8 cellular contexts compared by ENCODE assay signal in the genomic region with DNA sequence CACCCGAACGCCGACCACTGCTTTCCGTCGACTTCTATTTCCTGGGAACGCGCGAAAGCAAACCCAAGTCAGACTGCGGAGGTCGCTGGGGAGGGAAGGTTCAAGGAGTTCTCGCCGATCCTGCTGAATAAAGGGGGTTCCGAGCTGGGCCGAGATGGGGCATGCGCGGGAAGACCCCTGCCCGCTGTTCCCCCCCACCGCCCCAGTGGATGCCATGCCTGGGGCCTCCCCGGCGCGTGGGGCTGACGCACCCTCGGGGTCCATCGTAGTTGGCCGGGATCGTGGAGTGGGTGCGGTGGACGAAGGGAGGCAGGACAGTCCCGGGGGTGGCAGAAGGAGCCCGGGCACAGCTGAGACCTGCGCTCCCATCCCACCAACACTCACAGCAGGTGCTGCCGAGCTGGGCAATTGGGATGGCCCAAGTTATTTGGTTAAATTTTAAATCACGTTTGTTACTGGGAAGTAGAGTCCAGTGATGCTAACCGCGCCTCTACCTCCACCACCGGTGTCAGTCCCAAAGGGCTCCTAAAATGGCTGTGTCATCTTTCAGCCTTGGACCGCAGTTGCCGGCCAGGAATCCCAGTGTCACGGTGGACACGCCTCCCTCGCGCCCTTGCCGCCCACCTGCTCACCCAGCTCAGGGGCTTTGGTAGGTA. TPM values are rescaled to one million over a fixed set of nuclear protein-coding genes. Genes with fewer than 3 reads are reported as not detected.
DNase-seq lines count a peak whose midpoint lies in the region; ATAC-seq and TF ChIP-seq lines count a peak whose summit lies in the region.

No MANE protein-coding gene starts in this region.

- H3K36me3 ChIP-seq in DOHH2 (ENCODE audit: control insufficient read depth, low read length) (no peaks in the 10 kb centered on the region), OCI-LY3 (replicated peaks; ENCODE audit: low read depth, low read length) (no peaks in the 10 kb centered on the region), neural cell (ENCODE audit: insufficient read depth, low read length) (no peaks in the 10 kb centered on the region)

- H3K9ac ChIP-seq in OCI-LY3 (ENCODE audit: low read length) (no peak overlapping the region), neural cell (ENCODE audit: low read length) (no peak overlapping the region)

- ATAC-seq in HG02840 (IDR thresholded peaks at IDR 0.05; ENCODE audit: low FRiP score, unreplicated experiment) (no peak), GM21619 (IDR thresholded peaks at IDR 0.05; ENCODE audit: unreplicated experiment) (no peak)

- DNase-seq in epithelial cell of proximal tubule (ENCODE audit: low read depth) (no peak), globus pallidus (ENCODE audit: low spot score) (no peak), DMS114 treated with DMSO at 0.1 percent for 48 hours (lab: John Stamatoyannopoulos, UW; ENCODE audit: unreplicated experiment) (no peak)

- no peak overlapping the region for H2AFZ ChIP-seq in OCI-LY3 (ENCODE audit: low read depth, low read length)
- no peak overlapping the region for H2AFZ ChIP-seq in neural cell (ENCODE audit: low read depth, low read length)

- no peaks in the 10 kb centered on the region for H3K9me2 ChIP-seq in DOHH2 (replicated peaks; ENCODE audit: control insufficient read depth, low read length)
- H3K9me2 ChIP-seq in neural cell (ENCODE audit: insufficient read depth, low read length), result no peaks in the 10 kb centered on the region

- no peak for TF ChIP-seq CTCF in DOHH2 (IDR thresholded peaks at IDR 0.05; ENCODE audit: low read depth, low read length, poor library complexity, severe bottlenecking)
- TF ChIP-seq CTCF in OCI-LY3 (IDR thresholded peaks at IDR 0.05; ENCODE audit: low read depth, low read length), result no peak
- no peak for TF ChIP-seq CTCF in epithelial cell of proximal tubule (conservative IDR thresholded peaks at IDR 0.05; ENCODE audit: low read depth, low read length)
- TF ChIP-seq CTCF in neural cell (IDR thresholded peaks at IDR 0.05; ENCODE audit: poor library complexity, severe bottlenecking), result no peak

- H3K4me2 ChIP-seq in DOHH2 (ENCODE audit: low read length) (peak overlapping the region; percentile 33), OCI-LY3 (ENCODE audit: low read length) (peak overlapping the region; percentile 66), neural cell (ENCODE audit: low read length) (no peak overlapping the region)

- H4K20me1 ChIP-seq in DOHH2 (ENCODE audit: control insufficient read depth, insufficient read depth, low read depth, low read length) (no peaks in the 10 kb centered on the region), OCI-LY3 (ENCODE audit: insufficient read depth, low read length) (no peaks in the 10 kb centered on the region), neural cell (ENCODE audit: insufficient read depth) (no peaks in the 10 kb centered on the region)

- H3K4me3 ChIP-seq in DOHH2 (ENCODE audit: low read length) (no peak overlapping the region), OCI-LY3 (ENCODE audit: low read length) (peak overlapping the region; percentile 67; the same call in 1 of the 2 replicates), epithelial cell of proximal tubule (ENCODE audit: low read depth, low read length) (peak overlapping the region; percentile 72), neural cell (ENCODE audit: low read length) (peak overlapping the region; percentile 60)

- no peak for TF ChIP-seq EP300 in neural cell (conservative IDR thresholded peaks at IDR 0.05; ENCODE audit: poor library complexity, severe bottlenecking)

- no peaks in the 10 kb centered on the region for H3F3A ChIP-seq in DOHH2 (ENCODE audit: control insufficient read depth, insufficient read depth)
- no peaks in the 10 kb centered on the region for H3F3A ChIP-seq in neural cell (ENCODE audit: insufficient read depth, low read length, poor library complexity, severe bottlenecking)

- no peak overlapping the region for H3K27ac ChIP-seq in DOHH2 (ENCODE audit: low read depth, low read length)
- no peak overlapping the region for H3K27ac ChIP-seq in OCI-LY3 (ENCODE audit: low read length)
- H3K27ac ChIP-seq in neural cell (ENCODE audit: low read length), result no peak overlapping the region

- H3K4me1 ChIP-seq in DOHH2 (ENCODE audit: control insufficient read depth, low read length) (0 out of 2 replicates have a peak, but pooled peaks cover 2% of the 10 kb centered on the region), OCI-LY3 (ENCODE audit: low read length) (peaks cover 10% of the 10 kb centered on the region; the same call in 1 of the 2 replicates)

- TF ChIP-seq RAD21 in neural cell (conservative IDR thresholded peaks at IDR 0.05), result no peak

- no peaks in the 10 kb centered on the region for H3K9me3 ChIP-seq in DOHH2 (ENCODE audit: control insufficient read depth, insufficient read depth, low read length)
- no peaks in the 10 kb centered on the region for H3K9me3 ChIP-seq in OCI-LY3 (ENCODE audit: insufficient read depth, low read length)
- no peaks in the 10 kb centered on the region for H3K9me3 ChIP-seq in neural cell (ENCODE audit: low read length)

- peaks cover 29% of the 10 kb centered on the region for H3K27me3 ChIP-seq in DOHH2 (ENCODE audit: control insufficient read depth, low read length)
- H3K27me3 ChIP-seq in OCI-LY3 (ENCODE audit: low read depth, low read length), result no peaks in the 10 kb centered on the region
- peaks cover 27% of the 10 kb centered on the region for H3K27me3 ChIP-seq in neural cell (ENCODE audit: insufficient read depth, low read depth, low read length)

- H3K79me2 ChIP-seq in DOHH2 (ENCODE audit: control insufficient read depth, low read length) (no peaks in the 10 kb centered on the region), OCI-LY3 (ENCODE audit: low read length) (no peaks in the 10 kb centered on the region), neural cell (replicated peaks; ENCODE audit: insufficient read depth, low read length) (no peaks in the 10 kb centered on the region)

TF ChIP-seq in neural cell, 6 proteins besides CTCF, POLR2A, EP300 and RAD21:
- TF ChIP-seq, protein P1, sequence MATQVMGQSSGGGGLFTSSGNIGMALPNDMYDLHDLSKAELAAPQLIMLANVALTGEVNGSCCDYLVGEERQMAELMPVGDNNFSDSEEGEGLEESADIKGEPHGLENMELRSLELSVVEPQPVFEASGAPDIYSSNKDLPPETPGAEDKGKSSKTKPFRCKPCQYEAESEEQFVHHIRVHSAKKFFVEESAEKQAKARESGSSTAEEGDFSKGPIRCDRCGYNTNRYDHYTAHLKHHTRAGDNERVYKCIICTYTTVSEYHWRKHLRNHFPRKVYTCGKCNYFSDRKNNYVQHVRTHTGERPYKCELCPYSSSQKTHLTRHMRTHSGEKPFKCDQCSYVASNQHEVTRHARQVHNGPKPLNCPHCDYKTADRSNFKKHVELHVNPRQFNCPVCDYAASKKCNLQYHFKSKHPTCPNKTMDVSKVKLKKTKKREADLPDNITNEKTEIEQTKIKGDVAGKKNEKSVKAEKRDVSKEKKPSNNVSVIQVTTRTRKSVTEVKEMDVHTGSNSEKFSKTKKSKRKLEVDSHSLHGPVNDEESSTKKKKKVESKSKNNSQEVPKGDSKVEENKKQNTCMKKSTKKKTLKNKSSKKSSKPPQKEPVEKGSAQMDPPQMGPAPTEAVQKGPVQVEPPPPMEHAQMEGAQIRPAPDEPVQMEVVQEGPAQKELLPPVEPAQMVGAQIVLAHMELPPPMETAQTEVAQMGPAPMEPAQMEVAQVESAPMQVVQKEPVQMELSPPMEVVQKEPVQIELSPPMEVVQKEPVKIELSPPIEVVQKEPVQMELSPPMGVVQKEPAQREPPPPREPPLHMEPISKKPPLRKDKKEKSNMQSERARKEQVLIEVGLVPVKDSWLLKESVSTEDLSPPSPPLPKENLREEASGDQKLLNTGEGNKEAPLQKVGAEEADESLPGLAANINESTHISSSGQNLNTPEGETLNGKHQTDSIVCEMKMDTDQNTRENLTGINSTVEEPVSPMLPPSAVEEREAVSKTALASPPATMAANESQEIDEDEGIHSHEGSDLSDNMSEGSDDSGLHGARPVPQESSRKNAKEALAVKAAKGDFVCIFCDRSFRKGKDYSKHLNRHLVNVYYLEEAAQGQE (IDR thresholded peaks at IDR 0.05; ENCODE audit: borderline replicate concordance), result no peak
- TF ChIP-seq EZH2 (IDR thresholded peaks at IDR 0.05; ENCODE audit: borderline replicate concordance, insufficient read depth, low read length, poor library complexity, severe bottlenecking) (no peak), MXI1 (conservative IDR thresholded peaks at IDR 0.05; ENCODE audit: poor library complexity, severe bottlenecking) (no peak), SMC3 (conservative IDR thresholded peaks at IDR 0.05; ENCODE audit: poor library complexity) (no peak), TAF1 (IDR thresholded peaks at IDR 0.05; ENCODE audit: low read depth) (no peak), POLR2AphosphoS5 (IDR thresholded peaks at IDR 0.05) (no peak)
TF ChIP-seq in neural cell: peak in this region for 0.

RNA-seq across cellular contexts. Expression of gene MX1, which starts 0.7 kb away (rescaled TPM):
- 15.5 and 25.0 TPM in 2 replicates for total RNA-seq in epithelial cell of proximal tubule
- 0.07 and 4.9 TPM in 2 replicates for polyA plus RNA-seq in neural cell
- polyA minus RNA-seq in neural cell, result 0.81 TPM in 1 of 2 replicates, not detected in the other
